8 cellular contexts compared by ENCODE assay signal in the genomic region with DNA sequence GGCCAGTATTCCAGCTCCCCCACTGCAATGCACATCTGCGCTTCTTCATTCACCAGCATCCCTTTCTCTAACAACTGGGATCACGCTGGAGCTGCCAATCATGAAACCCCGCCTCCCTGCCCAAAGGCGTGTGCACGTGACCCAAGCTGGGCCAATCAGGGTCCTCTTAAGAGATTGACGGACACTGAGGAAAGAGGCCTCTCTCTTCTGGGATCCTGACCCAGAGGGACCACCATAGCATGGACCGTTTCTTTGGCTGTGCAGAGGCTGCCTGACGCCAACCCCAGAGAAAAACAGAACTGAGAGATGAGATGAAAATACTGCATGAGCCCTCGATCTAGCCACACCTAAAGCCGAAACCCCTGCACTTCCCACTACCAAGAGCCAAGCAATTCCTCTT. TPM values are rescaled to one million over a fixed set of nuclear protein-coding genes. Genes with fewer than 3 reads are reported as not detected.
DNase-seq lines count a peak whose midpoint lies in the region; ATAC-seq and TF ChIP-seq lines count a peak whose summit lies in the region.

No MANE protein-coding gene starts in this region.

- H3K4me3 ChIP-seq in mammary epithelial cell (replicated peaks in 1 of 3; ENCODE audit: insufficient read depth in 1 of 3, low read depth in 2 of 3, low read length in 3 of 3), result no peak overlapping the region

- no peaks in the 10 kb centered on the region for H3K9me3 ChIP-seq in mammary epithelial cell (replicated peaks; ENCODE audit: insufficient read depth, low read length)

- H3K27ac Mint-ChIP-seq in progenitor cell of endocrine pancreas, result no peak overlapping the region

- H2AFZ ChIP-seq in mammary epithelial cell (ENCODE audit: low read depth, low read length), result no peak overlapping the region

- 98% methylated on average over 10 of the region's 10 CpGs for WGBS in mammary epithelial cell (ENCODE audit: low coverage, missing lambda C conversion rate)

- CTCF ChIA-PET in mammary epithelial cell (lab: Charles Lee; ENCODE audit: low non-redundant PET), result no interaction called here

- in situ Hi-C loops in mammary epithelial cell (cut with MboI; ENCODE audit: low sequenced_read_pairs in 2 of 2), result no loop called here

- no peaks in the 10 kb centered on the region for H3K9me3 Mint-ChIP-seq in progenitor cell of endocrine pancreas (ENCODE audit: low read depth)

- H3K36me3 Mint-ChIP-seq in progenitor cell of endocrine pancreas (ENCODE audit: insufficient read depth), result no peaks in the 10 kb centered on the region

- dilution Hi-C loops in mammary epithelial cell (cut with HindIII; ENCODE audit: low sequenced_read_pairs), result no loop called here

- H3K27me3 ChIP-seq in foreskin keratinocyte, result no peaks in the 10 kb centered on the region
- H3K27me3 ChIP-seq in mammary epithelial cell (ENCODE audit: insufficient read depth, low read length), result no peaks in the 10 kb centered on the region

- TF ChIP-seq CTCF in foreskin keratinocyte (conservative IDR thresholded peaks at IDR 0.05) (no peak), progenitor cell of endocrine pancreas (IDR thresholded peaks at IDR 0.05; ENCODE audit: unreplicated experiment) (no peak), mammary epithelial cell (conservative IDR thresholded peaks at IDR 0.05 in 1 of 2, IDR thresholded peaks at IDR 0.05 in 1 of 2; ENCODE audit: extremely low read depth in 1 of 2, insufficient read depth in 1 of 2, low read depth in 1 of 2, low read length in 2 of 2) (no peak)

- H3K4me3 Mint-ChIP-seq in progenitor cell of endocrine pancreas (ENCODE audit: low read depth), result no peak overlapping the region

- no peaks in the 10 kb centered on the region for H3K27me3 Mint-ChIP-seq in progenitor cell of endocrine pancreas

- ATAC-seq in GM21390 (IDR thresholded peaks at IDR 0.05; ENCODE audit: unreplicated experiment), result peak; percentile 84
- ATAC-seq in foreskin keratinocyte, result peak; percentile 38

- H3K36me3 ChIP-seq in mammary epithelial cell (ENCODE audit: insufficient read depth, low read length), result peaks cover 22% of the 10 kb centered on the region

- H3K27ac ChIP-seq in foreskin keratinocyte (no peak overlapping the region), mammary epithelial cell (ENCODE audit: insufficient read depth, low read depth, low read length) (no peak overlapping the region)

- no peaks in the 10 kb centered on the region for H4K20me1 ChIP-seq in mammary epithelial cell (ENCODE audit: insufficient read depth, low read length)

- BruUV-seq in mammary epithelial cell (replicated peaks; lab: Mats Ljungman, UMichigan), result no TSS peak

- no peak overlapping the region for H3K9ac ChIP-seq in mammary epithelial cell (ENCODE audit: insufficient read depth, low read length)

- DNase-seq in Daoy (ENCODE audit: low read depth) (peak; percentile 14), NCI-H2227 treated with DMSO at 0.1 percent for 48 hours (lab: John Stamatoyannopoulos, UW) (peak; percentile 59), foreskin keratinocyte (no peak), progenitor cell of endocrine pancreas (ENCODE audit: low spot score, unreplicated experiment) (no peak), NCI-H1417 treated with DMSO at 0.1 percent for 48 hours (lab: John Stamatoyannopoulos, UW) (no peak), mammary epithelial cell (no peak), SIG-M5 (lab: John Stamatoyannopoulos, UW) (no peak)

- H3K4me2 ChIP-seq in mammary epithelial cell (ENCODE audit: insufficient read depth, low read depth, low read length), result no peak overlapping the region

- H3K4me1 ChIP-seq in foreskin keratinocyte (no peaks in the 10 kb centered on the region), mammary epithelial cell (ENCODE audit: insufficient read depth, low read length) (no peaks in the 10 kb centered on the region)

- peaks cover 18% of the 10 kb centered on the region for H3K4me1 Mint-ChIP-seq in progenitor cell of endocrine pancreas (ENCODE audit: low read depth)

- intact Hi-C loops in mammary epithelial cell (cut with micrococcal nuclease), result no loop called here

- peaks cover 77% of the 10 kb centered on the region for H3K79me2 ChIP-seq in mammary epithelial cell (ENCODE audit: insufficient read depth, low read length)

RNA-seq across cellular contexts. Expression of a gene that starts 32.0 kb away (rescaled TPM):
- 128 and 165 TPM in 2 replicates for total RNA-seq in Daoy (2014; rRNA removed; shearing (Covaris generic))
- 181 and 188 TPM in 2 replicates for total RNA-seq in foreskin keratinocyte
- 255 and 260 TPM in 2 replicates for polyA plus RNA-seq in foreskin keratinocyte
- 37.6 and 40.6 TPM in 2 replicates for total RNA-seq in progenitor cell of endocrine pancreas
- 100 to 1,000 TPM in 1 of 2 donors, 10 to 100 TPM in 1; 79.2 to 202 TPM for total RNA-seq in mammary epithelial cell
- polyA plus RNA-seq in mammary epithelial cell, result 190 TPM
- polyA minus RNA-seq in mammary epithelial cell, result 217 TPM

Comparison
In these comparisons a context has a peak if more than half of its experiments do, and no peak if none do; other contexts are left out.
1. DNase-seq: peak in Daoy (single experiment) and NCI-H2227 treated with DMSO at 0.1 percent for 48 hours (single experiment); none in foreskin keratinocyte (0 of 2), progenitor cell of endocrine pancreas (single experiment), NCI-H1417 treated with DMSO at 0.1 percent for 48 hours (single experiment), mammary epithelial cell (single experiment) and SIG-M5 (single experiment).